17 cellular contexts compared by ENCODE assay signal in genomic region chr5:62574599-62574998, GRCh38.
DNase-seq lines count a peak whose midpoint lies in the region; ATAC-seq lines count a peak whose summit lies in the region.
"Had no signal": no experiment of that assay in that cellular context is flagged by ENCODE, and none has a peak within 500 bp of the region (broad histone marks: within the 10 kb centered on the region; RNA-seq: fewer than 3 reads in every experiment).

No MANE protein-coding gene starts in this region.

- no peak for DNase-seq in T1000 (lab: John Stamatoyannopoulos, UW)
- no peak for DNase-seq in medulla oblongata (ENCODE audit: extremely low spot score)
- no peak for DNase-seq in islet precursor cell
- DNase-seq: activated B cell treated with CpG ODN at 0.5 μM for 24 hours; activated gamma-delta T cell; erythroblast; lower lobe of right lung; naive thymus-derived CD4-positive, alpha-beta T cell; NCI-H146; NCI-H345; spleen had no signal

- ATAC-seq in GM18498 (IDR thresholded peaks at IDR 0.05; ENCODE audit: unreplicated experiment) (peak; percentile 39), GM19467 (IDR thresholded peaks at IDR 0.05; ENCODE audit: unreplicated experiment) (peak; percentile 44), HG02870 (IDR thresholded peaks at IDR 0.05; ENCODE audit: unreplicated experiment) (peak; percentile 80), HG03565 (IDR thresholded peaks at IDR 0.05; ENCODE audit: unreplicated experiment) (peak; percentile 57), HG03135 (IDR thresholded peaks at IDR 0.05; ENCODE audit: unreplicated experiment) (no peak)
- ATAC-seq: lower lobe of right lung; naive thymus-derived CD4-positive, alpha-beta T cell; Right ventricle myocardium inferior had no signal
